In the genomic region with DNA sequence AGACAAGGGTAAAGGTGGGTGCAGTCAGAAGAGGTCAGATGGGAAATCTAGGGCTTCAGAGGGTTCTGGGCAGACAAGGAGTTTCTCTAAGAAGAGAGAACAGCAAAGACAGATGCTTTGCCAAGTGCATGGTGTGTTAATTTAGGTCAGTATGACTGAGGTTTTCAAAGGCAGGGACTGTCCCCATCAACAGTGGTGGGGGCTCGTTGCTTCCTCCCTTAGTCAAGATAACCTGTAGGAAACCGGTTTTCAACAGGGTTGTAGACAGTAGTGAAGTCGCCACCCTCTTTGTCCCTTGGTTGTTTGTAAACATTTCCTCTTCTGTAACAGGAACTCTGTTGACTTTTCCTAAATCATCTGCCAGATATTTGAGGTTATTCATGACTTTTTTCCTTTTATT, we compare ENCODE assay signal across 1 cellular context.
TF ChIP-seq lines count a peak whose summit lies in the region.

No MANE protein-coding gene starts in this region.

TF ChIP-seq in HepG2, 621 proteins besides CTCF, POLR2A, EP300 and RAD21 (continued from another document):
- TF ChIP-seq, protein P1, sequence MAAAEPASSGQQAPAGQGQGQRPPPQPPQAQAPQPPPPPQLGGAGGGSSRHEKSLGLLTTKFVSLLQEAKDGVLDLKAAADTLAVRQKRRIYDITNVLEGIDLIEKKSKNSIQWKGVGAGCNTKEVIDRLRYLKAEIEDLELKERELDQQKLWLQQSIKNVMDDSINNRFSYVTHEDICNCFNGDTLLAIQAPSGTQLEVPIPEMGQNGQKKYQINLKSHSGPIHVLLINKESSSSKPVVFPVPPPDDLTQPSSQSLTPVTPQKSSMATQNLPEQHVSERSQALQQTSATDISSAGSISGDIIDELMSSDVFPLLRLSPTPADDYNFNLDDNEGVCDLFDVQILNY (CRISPR knock-in tag; conservative IDR thresholded peaks at IDR 0.05): no peak
- no peak for TF ChIP-seq MBD4 (IDR thresholded peaks at IDR 0.05; ENCODE audit: borderline replicate concordance, low read length)
- no peak for TF ChIP-seq NFKB2 (CRISPR knock-in tag; IDR thresholded peaks at IDR 0.05; ENCODE audit: borderline replicate concordance)
- TF ChIP-seq, protein P2, sequence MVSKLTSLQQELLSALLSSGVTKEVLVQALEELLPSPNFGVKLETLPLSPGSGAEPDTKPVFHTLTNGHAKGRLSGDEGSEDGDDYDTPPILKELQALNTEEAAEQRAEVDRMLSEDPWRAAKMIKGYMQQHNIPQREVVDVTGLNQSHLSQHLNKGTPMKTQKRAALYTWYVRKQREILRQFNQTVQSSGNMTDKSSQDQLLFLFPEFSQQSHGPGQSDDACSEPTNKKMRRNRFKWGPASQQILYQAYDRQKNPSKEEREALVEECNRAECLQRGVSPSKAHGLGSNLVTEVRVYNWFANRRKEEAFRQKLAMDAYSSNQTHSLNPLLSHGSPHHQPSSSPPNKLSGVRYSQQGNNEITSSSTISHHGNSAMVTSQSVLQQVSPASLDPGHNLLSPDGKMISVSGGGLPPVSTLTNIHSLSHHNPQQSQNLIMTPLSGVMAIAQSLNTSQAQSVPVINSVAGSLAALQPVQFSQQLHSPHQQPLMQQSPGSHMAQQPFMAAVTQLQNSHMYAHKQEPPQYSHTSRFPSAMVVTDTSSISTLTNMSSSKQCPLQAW (CRISPR knock-in tag; IDR thresholded peaks at IDR 0.05): no peak
- no peak for TF ChIP-seq ZFP90 (CRISPR knock-in tag; IDR thresholded peaks at IDR 0.05; ENCODE audit: borderline replicate concordance)
- TF ChIP-seq CHD2 (IDR thresholded peaks at IDR 0.05; ENCODE audit: low read depth, low read length): no peak
- no peak for TF ChIP-seq USF2 (IDR thresholded peaks at IDR 0.05; ENCODE audit: low read depth, low read length)
- no peak for TF ChIP-seq USF2 (CRISPR knock-in tag; IDR thresholded peaks at IDR 0.05; ENCODE audit: borderline replicate concordance)
- TF ChIP-seq TCF12 (IDR thresholded peaks at IDR 0.05): no peak
- no peak for TF ChIP-seq TCF12 (CRISPR knock-in tag; IDR thresholded peaks at IDR 0.05)
- TF ChIP-seq PCBP2 (optimal IDR thresholded peaks at IDR 0.05; ENCODE audit: low read depth, low read length, poor library complexity, severe bottlenecking): no peak
- no peak for TF ChIP-seq MTF1 (CRISPR knock-in tag; IDR thresholded peaks at IDR 0.05)
- TF ChIP-seq ESRRA (CRISPR knock-in tag; IDR thresholded peaks at IDR 0.05; ENCODE audit: low read depth): no peak
TF ChIP-seq in HepG2: peak in this region for 0.
